In genomic region chr5:172868436-172868923, GRCh38 we compare ENCODE assay signal across 8 cellular contexts. TPM values are rescaled to one million over a fixed set of nuclear protein-coding genes. Genes with fewer than 3 reads are reported as not detected.
DNase-seq lines count a peak whose midpoint lies in the region; ATAC-seq lines count a peak whose summit lies in the region.

No MANE protein-coding gene starts in this region.

- no peak for ATAC-seq in HG02970 (IDR thresholded peaks at IDR 0.05; ENCODE audit: low FRiP score, unreplicated experiment)
- ATAC-seq in GM21825 (IDR thresholded peaks at IDR 0.05; ENCODE audit: unreplicated experiment), result no peak
- no peak for ATAC-seq in GM19324 (IDR thresholded peaks at IDR 0.05; ENCODE audit: low FRiP score, unreplicated experiment)

- DNase-seq in HT1080 (ENCODE audit: low read depth), result peak; percentile 90
- peak; percentile 45 for DNase-seq in astrocyte of the hippocampus (ENCODE audit: low read depth, low spot score)
- peak; percentile 96 for DNase-seq in kidney tubule cell (ENCODE audit: low spot score)
- peak; percentile 53 for DNase-seq in stromal cell of bone marrow (ENCODE audit: low read depth)
- no peak for DNase-seq in mesenteric fat pad (ENCODE audit: low spot score)

RNA-seq across cellular contexts. Expression of gene ERGIC1, which starts 34.4 kb away (rescaled TPM):
- total RNA-seq in HT1080 (2014; rRNA removed; shearing (Covaris generic)), result 125 and 169 TPM in 2 replicates
- polyA plus RNA-seq in HT1080 (2015; cell fraction: cytosol; rRNA removed), result 253 and 267 TPM in 2 replicates
- 111 and 131 TPM in 2 replicates for polyA plus RNA-seq in HT1080 (2015; cell fraction: nucleus; rRNA removed)
- total RNA-seq in mesenteric fat pad, result 201 TPM
